ENCODE assay signal across 15 cellular contexts in genomic region chr3:14806641-14807263, GRCh38.
DNase-seq lines count a peak whose midpoint lies in the region; ATAC-seq, FAIRE-seq and TF ChIP-seq lines count a peak whose summit lies in the region.
"Had no signal": no experiment of that assay in that cellular context is flagged by ENCODE, and none has a peak within 500 bp of the region (broad histone marks: within the 10 kb centered on the region; RNA-seq: fewer than 3 reads in every experiment).

No MANE protein-coding gene starts in this region.

- DNase-seq in stimulated activated CD4-positive, alpha-beta T cell treated with anti-CD3 and anti-CD28 coated beads, Interleukin-1b, Interleukin-23, amount 100 ng/mL, for 48 hours: peak; percentile 19
- DNase-seq in stimulated activated CD4-positive, alpha-beta T cell treated with anti-CD3 and anti-CD28 coated beads, Interleukin-2, amount 100 ng/mL, for 48 hours: no peak
- DNase-seq in RPMI8226 (peak; percentile 72), epithelial cell of prostate (ENCODE audit: low read depth, low spot score) (peak; percentile 14), urothelium cell line (ENCODE audit: low spot score) (peak; percentile 57), NCI-H82 (lab: John Stamatoyannopoulos, UW) (no peak), SW 1271 (lab: John Stamatoyannopoulos, UW) (no peak)
- DNase-seq: activated T-cell treated with anti-CD3 and anti-CD28 coated beads for 4 hours, colonic mucosa, NCI-H187 treated with DMSO at 0.1 percent for 48 hours, nephron progenitor cell, SK-N-SH had no signal

- TF ChIP-seq POLR2A in GM18505 (IDR thresholded peaks at IDR 0.05; ENCODE audit: borderline replicate concordance, extremely low read depth, insufficient read depth, insufficient read length): no peak

- H3K27ac ChIP-seq in epithelial cell of prostate: no peak overlapping the region
- H3K27ac ChIP-seq: colonic mucosa, tibial artery had no signal

- peak; percentile 27 for FAIRE-seq in urothelium cell line (lab: Jason Lieb, UNC)

- ATAC-seq in GM18505 (IDR thresholded peaks at IDR 0.05; ENCODE audit: unreplicated experiment): no peak
- ATAC-seq: GM23338 had no signal

Comparison
In these comparisons a context has a peak if more than half of its experiments do, and no peak if none do; other contexts are left out.
1. DNase-seq: peak in stimulated activated CD4-positive, alpha-beta T cell treated with anti-CD3 and anti-CD28 coated beads, Interleukin-1b, Interleukin-23, amount 100 ng/mL, for 48 hours (single experiment), RPMI8226 (single experiment), epithelial cell of prostate (single experiment) and urothelium cell line (single experiment); none in stimulated activated CD4-positive, alpha-beta T cell treated with anti-CD3 and anti-CD28 coated beads, Interleukin-2, amount 100 ng/mL, for 48 hours (0 of 2), NCI-H82 (single experiment) and SW 1271 (0 of 2).